Comparison of ENCODE assay signal across 18 cellular contexts in the genomic region with DNA sequence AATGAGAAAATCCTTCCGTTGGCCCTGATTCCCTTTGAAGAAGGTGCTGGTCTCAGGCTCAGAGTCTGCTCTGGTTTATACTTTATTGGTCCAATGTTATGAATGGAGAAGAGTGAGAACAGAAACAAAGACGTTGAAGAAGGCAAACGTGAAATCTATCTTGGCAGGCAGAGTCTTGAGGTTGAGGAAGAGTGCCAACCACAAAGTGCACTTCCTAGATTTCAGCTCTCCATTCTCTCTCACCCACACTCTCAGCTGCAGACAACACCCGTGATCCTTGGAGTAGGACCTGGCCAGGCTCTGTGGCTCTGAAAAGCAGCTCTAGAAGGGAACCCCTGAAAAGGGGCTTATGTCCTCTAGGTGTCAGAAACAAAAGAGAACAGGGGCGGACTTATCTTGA.
DNase-seq lines count a peak whose midpoint lies in the region; ATAC-seq and TF ChIP-seq lines count a peak whose summit lies in the region.
"Had no signal": no experiment of that assay in that cellular context is flagged by ENCODE, and none has a peak within 500 bp of the region (broad histone marks: within the 10 kb centered on the region; RNA-seq: fewer than 3 reads in every experiment).

No MANE protein-coding gene starts in this region.

- H3K4me3 Mint-ChIP-seq in naive thymus-derived CD4-positive, alpha-beta T cell = no peak overlapping the region
- H3K4me3 Mint-ChIP-seq: HFFc6 had no signal

- peaks cover 0 to 8% (median 4%) of the 10 kb centered on the region in 11 donors for H3K9me3 Mint-ChIP-seq in naive thymus-derived CD4-positive, alpha-beta T cell
- H3K9me3 Mint-ChIP-seq: HFFc6 had no signal

- TF ChIP-seq CTCF in DND-41 (IDR thresholded peaks at IDR 0.05; ENCODE audit: borderline replicate concordance, extremely low read depth, low read length, poor library complexity, severe bottlenecking) (no peak), Loucy (conservative IDR thresholded peaks at IDR 0.05; ENCODE audit: low read length) (no peak), fibroblast of the aortic adventitia (IDR thresholded peaks at IDR 0.05; ENCODE audit: insufficient read depth, low read length) (no peak), upper lobe of right lung (IDR thresholded peaks at IDR 0.05) (no peak)

- ATAC-seq in DND-41 (ENCODE audit: insufficient read depth, low read depth) (peak; percentile 68), upper lobe of right lung (peak; percentile 29), HG02571 (IDR thresholded peaks at IDR 0.05; ENCODE audit: unreplicated experiment) (no peak)
- no peak for ATAC-seq in naive thymus-derived CD4-positive, alpha-beta T cell
- ATAC-seq: HepG2 had no signal

- no peaks in the 10 kb centered on the region for H3K4me1 ChIP-seq in DND-41 (ENCODE audit: insufficient read depth, low read length)
- H3K4me1 ChIP-seq in Loucy (ENCODE audit: insufficient read depth, low read length, poor library complexity, severe bottlenecking) = peaks cover 10% of the 10 kb centered on the region
- no peaks in the 10 kb centered on the region for H3K4me1 ChIP-seq in upper lobe of right lung
- no peaks in the 10 kb centered on the region for H3K4me1 ChIP-seq in naive thymus-derived CD4-positive, alpha-beta T cell (ENCODE audit: control insufficient read depth in 2 of 2, insufficient read depth in 2 of 2, low read length in 2 of 2)
- H3K4me1 ChIP-seq: SJSA1 had no signal

- intact Hi-C loops in upper lobe of right lung (cut with DNase I) = no loop called here
- intact Hi-C loops in naive thymus-derived CD4-positive, alpha-beta T cell (cut with micrococcal nuclease) = no loop called here

- no peaks in the 10 kb centered on the region for H3F3A ChIP-seq in Loucy (ENCODE audit: low read depth)

- no peak overlapping the region for H3K4me2 ChIP-seq in DND-41 (ENCODE audit: insufficient read depth, low read length)
- no peak overlapping the region for H3K4me2 ChIP-seq in Loucy (ENCODE audit: low read depth, low read length, poor library complexity, severe bottlenecking)
- H3K4me2 ChIP-seq: PC-9 had no signal

- no peak overlapping the region for H2AFZ ChIP-seq in DND-41 (ENCODE audit: low read depth, low read length)
- peak overlapping the region; percentile 50 for H2AFZ ChIP-seq in Loucy (ENCODE audit: low read length)
- H2AFZ ChIP-seq: PC-9 had no signal

- H3K27me3 ChIP-seq in DND-41 (ENCODE audit: insufficient read depth, low read length, poor library complexity) = no peaks in the 10 kb centered on the region
- no peaks in the 10 kb centered on the region for H3K27me3 ChIP-seq in Loucy (ENCODE audit: insufficient read depth, low read length, poor library complexity, severe bottlenecking)
- H3K27me3 ChIP-seq in upper lobe of right lung = no peaks in the 10 kb centered on the region
- H3K27me3 ChIP-seq in naive thymus-derived CD4-positive, alpha-beta T cell (ENCODE audit: control insufficient read depth in 2 of 2, insufficient read depth in 2 of 2, low read length in 2 of 2) = no peaks in the 10 kb centered on the region
- H3K27me3 ChIP-seq: MG63, SJSA1 had no signal

- H3K36me3 ChIP-seq in DND-41 (ENCODE audit: insufficient read depth, low read length) (no peaks in the 10 kb centered on the region), Loucy (ENCODE audit: insufficient read depth, low read length) (no peaks in the 10 kb centered on the region), upper lobe of right lung (no peaks in the 10 kb centered on the region)
- H3K36me3 ChIP-seq in naive thymus-derived CD4-positive, alpha-beta T cell (ENCODE audit: control insufficient read depth in 2 of 3, insufficient read depth in 3 of 3, low read length in 3 of 3) = no peaks in the 10 kb centered on the region
- H3K36me3 ChIP-seq: MG63, SJSA1 had no signal

- no peaks in the 10 kb centered on the region for H3K9me3 ChIP-seq in DND-41 (ENCODE audit: insufficient read depth, low read length, severe bottlenecking)
- H3K9me3 ChIP-seq in Loucy (ENCODE audit: insufficient read depth, low read depth, low read length) = no peaks in the 10 kb centered on the region
- no peaks in the 10 kb centered on the region for H3K9me3 ChIP-seq in upper lobe of right lung
- no peaks in the 10 kb centered on the region for H3K9me3 ChIP-seq in naive thymus-derived CD4-positive, alpha-beta T cell (ENCODE audit: control insufficient read depth in 2 of 3, low read length in 3 of 3)
- H3K9me3 ChIP-seq: MG63, SJSA1 had no signal

- H3K9me2 ChIP-seq in Loucy (replicated peaks; ENCODE audit: low read depth, low read length) = no peaks in the 10 kb centered on the region

- POLR2A ChIA-PET in naive thymus-derived CD4-positive, alpha-beta T cell (lab: Charles Lee) = no interaction called here

- H3K4me1 Mint-ChIP-seq in naive thymus-derived CD4-positive, alpha-beta T cell = peaks cover 0 to 12% (median 2%) of the 10 kb centered on the region in 7 donors

- H3K79me2 ChIP-seq in DND-41 (ENCODE audit: insufficient read depth, low read length) = no peaks in the 10 kb centered on the region
- H3K79me2 ChIP-seq in Loucy (ENCODE audit: insufficient read depth, low read length) = no peaks in the 10 kb centered on the region

- no peaks in the 10 kb centered on the region for H3K36me3 Mint-ChIP-seq in naive thymus-derived CD4-positive, alpha-beta T cell

- H3K27ac Mint-ChIP-seq in naive thymus-derived CD4-positive, alpha-beta T cell = peak overlapping the region in 2 of 9 donors; percentile 61 to 71
- H3K27ac Mint-ChIP-seq: HFFc6 had no signal

- no peak overlapping the region for H3K4me3 ChIP-seq in DND-41 (ENCODE audit: low read depth in 1 of 2, low read length in 2 of 2)
- no peak overlapping the region for H3K4me3 ChIP-seq in Loucy (ENCODE audit: low read length, poor library complexity, severe bottlenecking)
- no peak overlapping the region for H3K4me3 ChIP-seq in fibroblast of the aortic adventitia (ENCODE audit: low read depth, low read length)
- H3K4me3 ChIP-seq in upper lobe of right lung = no peak overlapping the region
- H3K4me3 ChIP-seq in naive thymus-derived CD4-positive, alpha-beta T cell (ENCODE audit: low read length) = no peak overlapping the region
- H3K4me3 ChIP-seq: MG63, PC-9, SJSA1 had no signal

- CTCF ChIA-PET in naive thymus-derived CD4-positive, alpha-beta T cell (lab: Charles Lee) = interaction anchor here (1.2 kb wide), 1 partner anchor 9 kb away, joined by 3 read pairs; no protein-coding TSS in a partner anchor

- H3K9ac ChIP-seq in DND-41 (ENCODE audit: low read depth, low read length) (no peak overlapping the region), Loucy (ENCODE audit: low read depth, low read length, poor library complexity, severe bottlenecking) (no peak overlapping the region)

- no peak for DNase-seq in DND-41
- peak; percentile 44 for DNase-seq in fibroblast of the aortic adventitia (ENCODE audit: low read depth)
- DNase-seq in upper lobe of right lung = no peak
- DNase-seq in naive thymus-derived CD4-positive, alpha-beta T cell = no peak
- DNase-seq in SW 1271 (lab: John Stamatoyannopoulos, UW) = no peak
- DNase-seq: C1 segment of cervical spinal cord, HFFc6, MG63, NCI-H1417, NCI-H1930, NCI-H2171, NCI-H446, NCI-H69, PC-9 had no signal

- H3K27me3 Mint-ChIP-seq in naive thymus-derived CD4-positive, alpha-beta T cell = no peaks in the 10 kb centered on the region

- H4K20me1 ChIP-seq in DND-41 (ENCODE audit: insufficient read depth, low read length) (no peaks in the 10 kb centered on the region), Loucy (ENCODE audit: insufficient read depth, low read length, poor library complexity, severe bottlenecking) (no peaks in the 10 kb centered on the region)

- H3K27ac ChIP-seq in DND-41 (ENCODE audit: low read length) = no peak overlapping the region
- no peak overlapping the region for H3K27ac ChIP-seq in upper lobe of right lung
- H3K27ac ChIP-seq in naive thymus-derived CD4-positive, alpha-beta T cell (ENCODE audit: low read depth, low read length) = no peak overlapping the region
- H3K27ac ChIP-seq: PC-9, SJSA1 had no signal

Comparison
In these comparisons a context has a peak if more than half of its experiments do, and no peak if none do; other contexts are left out.
1. ATAC-seq: peak in DND-41 (single experiment) and upper lobe of right lung (single experiment); none in naive thymus-derived CD4-positive, alpha-beta T cell (single experiment) and HG02571 (single experiment).